ENCODE assay signal across 17 cellular contexts in genomic region chr15:84937144-84937543, GRCh38. TPM values are rescaled to one million over a fixed set of nuclear protein-coding genes. Genes with fewer than 3 reads are reported as not detected.
A peak's percentile ranks its signal among the peaks of the same experiment; 100 is the strongest.
DNase-seq lines count a peak whose midpoint lies in the region; ATAC-seq and TF ChIP-seq lines count a peak whose summit lies in the region.
"Had no signal": no experiment of that assay in that cellular context is flagged by ENCODE, and none has a peak within 500 bp of the region (broad histone marks: within the 10 kb centered on the region; RNA-seq: fewer than 3 reads in every experiment).

No MANE protein-coding gene starts in this region.

- H3K4me3 ChIP-seq in Jurkat, Clone E6-1 (ENCODE audit: low read length) = no peak overlapping the region
- no peak overlapping the region for H3K4me3 ChIP-seq in coronary artery
- H3K4me3 ChIP-seq: lung, ovary, testis had no signal

- H3K27ac ChIP-seq in coronary artery = no peak overlapping the region
- H3K27ac ChIP-seq: ovary, testis had no signal

- no peak for TF ChIP-seq CTCF in GM10266 (IDR thresholded peaks at IDR 0.05; ENCODE audit: control insufficient read depth, insufficient read depth, low read depth, missing control alignments)
- no peak for TF ChIP-seq CTCF in coronary artery (IDR thresholded peaks at IDR 0.05)

- no peak for ATAC-seq in HG03025 (IDR thresholded peaks at IDR 0.05; ENCODE audit: low FRiP score, unreplicated experiment)
- ATAC-seq: sciatic nerve; stimulated activated memory B cell treated with anti-CD40 and anti-IgM and Interleukin-4, amounts not matched to agents 10 μg/mL and 1 μg/mL and 100 μg/mL, for 72 hours had no signal

- DNase-seq in COLO829 (ENCODE audit: low spot score) (peak; percentile 51), RPMI8226 (peak; percentile 72), myocyte (ENCODE audit: low read depth) (peak; percentile 44), GM10266 (ENCODE audit: extremely low spot score) (no peak), coronary artery (ENCODE audit: low spot score) (no peak)
- peak; percentile 44 for DNase-seq in Jurkat, Clone E6-1 (ENCODE audit: low read depth, low spot score)
- DNase-seq: AML-193, NCI-H1930, ovary, testis had no signal

RNA-seq across cellular contexts. Expression of gene PDE8A, which starts 44.5 kb away (rescaled TPM):
- polyA plus RNA-seq in Jurkat, Clone E6-1 (2012; ENCODE audit: insufficient read depth, insufficient read length) = 11.7 TPM
- 6.8 and 18.4 TPM in 2 replicates for total RNA-seq in myocyte
- polyA plus RNA-seq in myocyte (2012) = 5.3 TPM

RNA-seq across cellular contexts. Expression of gene SLC28A1, which starts 52.7 kb away (rescaled TPM):
- not detected for polyA plus RNA-seq in Jurkat, Clone E6-1 (2012; ENCODE audit: insufficient read depth, insufficient read length)
- total RNA-seq in myocyte = not detected in 2 replicates
- polyA plus RNA-seq in myocyte (2012) = 0.18 TPM
- total RNA-seq: chondrocyte, fibroblast of lung, RPMI7951 had no signal
- polyA plus RNA-seq: fibroblast of lung, lung had no signal

Comparison
In these comparisons a context has a peak if more than half of its experiments do, and no peak if none do; other contexts are left out.
1. DNase-seq: peak in COLO829 (single experiment), Jurkat, Clone E6-1 (single experiment), RPMI8226 (single experiment) and myocyte (single experiment); none in GM10266 (single experiment) and coronary artery (single experiment).